1 cellular context compared by ENCODE assay signal in genomic region chr3:155744091-155744625, GRCh38.
TF ChIP-seq lines count a peak whose summit lies in the region.

No MANE protein-coding gene starts in this region.

TF ChIP-seq in IMR-90, 13 proteins besides CTCF, POLR2A, EP300 and RAD21 (continued from another document):
- TF ChIP-seq ELK1 (IDR thresholded peaks at IDR 0.05; ENCODE audit: borderline replicate concordance, low read depth, low read length), result no peak
- TF ChIP-seq MAFK (IDR thresholded peaks at IDR 0.05; ENCODE audit: low read depth, low read length), result no peak
- no peak for TF ChIP-seq SMC3 (IDR thresholded peaks at IDR 0.05; ENCODE audit: low read depth, low read length)
- no peak for TF ChIP-seq USF2 (IDR thresholded peaks at IDR 0.05; ENCODE audit: low read depth, low read length)
- no peak for TF ChIP-seq BHLHE40 (IDR thresholded peaks at IDR 0.05; ENCODE audit: low read depth, low read length)
- TF ChIP-seq CHD1 (IDR thresholded peaks at IDR 0.05; ENCODE audit: low read depth, low read length), result no peak
- no peak for TF ChIP-seq CEBPB (IDR thresholded peaks at IDR 0.05; ENCODE audit: low read depth, low read length)
TF ChIP-seq in IMR-90: peak in this region for 0.
